ENCODE assay signal across 11 cellular contexts in genomic region chr15:52379395-52380111, GRCh38.
DNase-seq lines count a peak whose midpoint lies in the region; ATAC-seq, FAIRE-seq and TF ChIP-seq lines count a peak whose summit lies in the region.
"Had no signal": no experiment of that assay in that cellular context is flagged by ENCODE, and none has a peak within 500 bp of the region (broad histone marks: within the 10 kb centered on the region; RNA-seq: fewer than 3 reads in every experiment).

No MANE protein-coding gene starts in this region.

- 1% methylated on average over 14 of the region's 14 CpGs for WGBS in GM12878 (ENCODE audit: insufficient coverage, insufficient replicate concordance, low lambda C conversion rate, missing lambda C conversion rate)

- no peaks in the 10 kb centered on the region for H3K27me3 ChIP-seq in GM12878 (replicated peaks in 1 of 2; ENCODE audit: control insufficient read depth in 2 of 2, insufficient read depth in 2 of 2, low read length in 1 of 2)
- H3K27me3 ChIP-seq in A673 (replicated peaks; ENCODE audit: insufficient read depth, low read depth, low read length, poor library complexity): no peaks in the 10 kb centered on the region

- BruUV-seq in GM12878 (replicated peaks; lab: Mats Ljungman, UMichigan) (TSS peak; percentile 99), A673 (replicated peaks; lab: Mats Ljungman, UMichigan) (no TSS peak)

- TF ChIP-seq POLR2A in GM18505 (IDR thresholded peaks at IDR 0.05; ENCODE audit: borderline replicate concordance, extremely low read depth, insufficient read depth, insufficient read length) (peak; percentile 38), GM12878 (IDR thresholded peaks at IDR 0.05; ENCODE audit: low read depth, low read length) (peak; percentile 56)

- CTCF ChIA-PET in GM12878 (lab: Yijun Ruan, JAX) (interaction anchor here (0.6 to 4.8 kb wide), 8 partner anchors 9 to 352 kb away, joined by 3 to 46 read pairs (median 4); no protein-coding TSS in a partner anchor), A673 (lab: Charles Lee) (no interaction called here)

- H3K27ac ChIP-seq in GM12878 (ENCODE audit: control insufficient read depth, insufficient read depth) (peak overlapping the region; percentile 98), A673 (ENCODE audit: low read depth, low read length, poor library complexity, severe bottlenecking) (no peak overlapping the region)
- H3K27ac ChIP-seq: epithelial cell of prostate had no signal

- TF ChIP-seq CTCF in GM12878 (IDR thresholded peaks at IDR 0.05 in 2 of 3, conservative IDR thresholded peaks at IDR 0.05 in 1 of 3; ENCODE audit: control insufficient read depth in 2 of 3, extremely low read depth in 1 of 3, insufficient read depth in 1 of 3, low read depth in 3 of 3, low read length in 3 of 3) (0 out of 6 replicates have a peak, but pooled peaks of 1 of the 3 experiments have one; percentile 6), A673 (conservative IDR thresholded peaks at IDR 0.05; ENCODE audit: low read depth, low read length) (no peak)

- TF ChIP-seq EP300 in GM12878 (IDR thresholded peaks at IDR 0.05; ENCODE audit: borderline replicate concordance in 1 of 2, control insufficient read depth in 1 of 2, low read depth in 2 of 2, low read length in 2 of 2): peak; percentile 42 to 68; a peak in 3 of 4 replicates

- RAD21 ChIA-PET in GM12878 (lab: Charles Lee; ENCODE audit: unreplicated experiment): interaction anchor here (0.7 to 4.4 kb wide), 12 partner anchors 11 to 276 kb away, joined by 3 to 59 read pairs (median 6); partner anchors contain the start of gene MYO5A

- peak; percentile 95 for FAIRE-seq in GM12878 (lab: Jason Lieb, UNC)

- peak overlapping the region; percentile 62 for H3K9ac ChIP-seq in GM12878 (ENCODE audit: control insufficient read depth, insufficient read depth, low read length)

- SMC1A ChIA-PET in GM12878 (lab: Charles Lee; ENCODE audit: uncharacterized antibody, unreplicated experiment): interaction anchor here (0.7 to 5.6 kb wide), 27 partner anchors 9 to 367 kb away, joined by 3 to 61 read pairs (median 3); no protein-coding TSS in a partner anchor

- intact Hi-C loops in GM12878 (cut with micrococcal nuclease; ENCODE audit: unreplicated experiment) (loop anchor here (2.0 to 5.0 kb wide), 3 partner anchors 87 to 188 kb away; partner anchors contain the start of genes ARPP19 and MYO5A), A673 (cut with micrococcal nuclease; ENCODE audit: unreplicated experiment) (no loop called here)

- DNase-seq in GM12878 (ENCODE audit: low read depth, low spot score): peak; percentile 91
- no peak for DNase-seq in COR-L47 (lab: John Stamatoyannopoulos, UW)
- DNase-seq in DMS153 treated with DMSO at 0.1 percent for 48 hours (lab: John Stamatoyannopoulos, UW; ENCODE audit: unreplicated experiment): no peak
- DNase-seq in A673 (ENCODE audit: low spot score): no peak
- no peak for DNase-seq in NCI-H345 treated with DMSO at 0.1 percent for 48 hours (lab: John Stamatoyannopoulos, UW; ENCODE audit: unreplicated experiment)
- DNase-seq: SIG-M5 had no signal

- H3K4me2 ChIP-seq in GM12878 (ENCODE audit: control insufficient read depth, insufficient read depth): peak overlapping the region; percentile 46

- H3K9me3 ChIP-seq in GM12878 (replicated peaks; ENCODE audit: control insufficient read depth, insufficient read depth, low read length): no peaks in the 10 kb centered on the region; the same call in 2 of the 3 replicates
- no peaks in the 10 kb centered on the region for H3K9me3 ChIP-seq in A673 (ENCODE audit: low read depth, low read length, poor library complexity, severe bottlenecking)

- peak overlapping the region; percentile 60 for H3K4me3 ChIP-seq in GM12878
- no peak overlapping the region for H3K4me3 ChIP-seq in A673 (ENCODE audit: low read depth, low read length, poor library complexity, severe bottlenecking)
- H3K4me3 ChIP-seq: lung had no signal

- H3K36me3 ChIP-seq in GM12878 (ENCODE audit: control insufficient read depth in 2 of 2, insufficient read depth in 2 of 2, low read length in 1 of 2) (peaks cover 3% of the 10 kb centered on the region in 2 experiments; a peak in 3 of 4 replicates), A673 (ENCODE audit: insufficient read depth, low read length, poor library complexity, severe bottlenecking) (no peaks in the 10 kb centered on the region)

- ATAC-seq in GM18505 (IDR thresholded peaks at IDR 0.05; ENCODE audit: unreplicated experiment) (peak; percentile 60), GM19397 (IDR thresholded peaks at IDR 0.05; ENCODE audit: unreplicated experiment) (peak; percentile 56), HG03060 (IDR thresholded peaks at IDR 0.05; ENCODE audit: low read depth, unreplicated experiment) (peak; percentile 40), GM12878 (peak; percentile 71)

- TF ChIP-seq RAD21 in GM12878 (IDR thresholded peaks at IDR 0.05; ENCODE audit: insufficient read depth, low read depth, low read length): no peak

- H3K4me1 ChIP-seq in GM12878 (ENCODE audit: control insufficient read depth, insufficient read depth, low read length) (peaks cover 54% of the 10 kb centered on the region), A673 (ENCODE audit: insufficient read depth, low read length, poor library complexity, severe bottlenecking) (no peaks in the 10 kb centered on the region)

- POLR2A ChIA-PET in GM12878 (lab: Charles Lee): interaction anchor here (0.7 to 2.2 kb wide), 7 partner anchors 8 to 148 kb away, joined by 3 to 16 read pairs (median 3); no protein-coding TSS in a partner anchor
- POLR2A ChIA-PET in A673 (lab: Charles Lee; ENCODE audit: low non-redundant PET): no interaction called here

- peak overlapping the region; percentile 9; the same call in 1 of the 2 replicates for H2AFZ ChIP-seq in GM12878 (ENCODE audit: control insufficient read depth, low read depth, low read length)

- no peaks in the 10 kb centered on the region for H4K20me1 ChIP-seq in GM12878 (ENCODE audit: control insufficient read depth, insufficient read depth)

- in situ Hi-C loops in GM12878 (cut with MboI): loop anchor here (5.0 kb wide), 1 partner anchor 362 kb away; the partner anchor contains the start of gene MAPK6

- H3K79me2 ChIP-seq in GM12878 (ENCODE audit: control insufficient read depth, insufficient read depth, low read length): no peaks in the 10 kb centered on the region; the same call in 1 of the 2 replicates

TF ChIP-seq in GM12878, 131 proteins besides CTCF, POLR2A, EP300 and RAD21 (continues in another document):
- TF ChIP-seq NFIC (IDR thresholded peaks at IDR 0.05; ENCODE audit: low read depth, low read length) (peak; percentile 89), CBX5 (IDR thresholded peaks at IDR 0.05; ENCODE audit: low read depth) (peak; percentile 57; the same call in 1 of the 2 replicates), ZNF592 (IDR thresholded peaks at IDR 0.05) (no peak), NFXL1 (IDR thresholded peaks at IDR 0.05; ENCODE audit: borderline replicate concordance) (no peak), CHD4 (IDR thresholded peaks at IDR 0.05) (no peak), YY1 (IDR thresholded peaks at IDR 0.05; ENCODE audit: low read depth, low read length) (no peak), KLF5 (IDR thresholded peaks at IDR 0.05; ENCODE audit: partially characterized antibody) (peak; percentile 6), TAF1 (IDR thresholded peaks at IDR 0.05; ENCODE audit: borderline replicate concordance, low read depth, low read length) (peak; percentile 64)
